In genomic region chr10:124652701-124653100, GRCh38 we compare ENCODE assay signal across 19 cellular contexts.
DNase-seq lines count a peak whose midpoint lies in the region; ATAC-seq and TF ChIP-seq lines count a peak whose summit lies in the region.
"Had no signal": no experiment of that assay in that cellular context is flagged by ENCODE, and none has a peak within 500 bp of the region (broad histone marks: within the 10 kb centered on the region; RNA-seq: fewer than 3 reads in every experiment).

No MANE protein-coding gene starts in this region.

- H3K4me3 Mint-ChIP-seq in activated T-cell treated with anti-CD3 and anti-CD28 coated beads, Interleukin-2, amount 50 U/mL, for 24 hours, result no peak overlapping the region
- H3K4me3 Mint-ChIP-seq in activated T-cell treated with anti-CD3 and anti-CD28 coated beads, Interleukin-2, amount 50 U/mL, for 4 hours, result no peak overlapping the region
- H3K4me3 Mint-ChIP-seq in naive thymus-derived CD4-positive, alpha-beta T cell, result no peak overlapping the region
- H3K4me3 Mint-ChIP-seq: CD14-positive monocyte, neural progenitor cell had no signal

- no peaks in the 10 kb centered on the region for H3K27me3 Mint-ChIP-seq in activated T-cell treated with anti-CD3 and anti-CD28 coated beads, Interleukin-2, amount 50 U/mL, for 24 hours
- no peaks in the 10 kb centered on the region for H3K27me3 Mint-ChIP-seq in activated T-cell treated with anti-CD3 and anti-CD28 coated beads, Interleukin-2, amount 50 U/mL, for 4 hours (ENCODE audit: low read depth)
- no peaks in the 10 kb centered on the region for H3K27me3 Mint-ChIP-seq in naive thymus-derived CD4-positive, alpha-beta T cell

- peak overlapping the region; percentile 72 for H3K27ac ChIP-seq in effector memory CD4-positive, alpha-beta T cell (ENCODE audit: insufficient read depth, low read length, poor library complexity, severe bottlenecking)
- no peak overlapping the region for H3K27ac ChIP-seq in naive thymus-derived CD4-positive, alpha-beta T cell (ENCODE audit: low read depth, low read length)
- H3K27ac ChIP-seq in upper lobe of right lung, result peak overlapping the region; percentile 78
- H3K27ac ChIP-seq: neural progenitor cell, PC-9, SK-N-MC, tibial artery had no signal

- H3K4me3 ChIP-seq in effector memory CD4-positive, alpha-beta T cell (ENCODE audit: insufficient read depth, low read depth, low read length, poor library complexity, severe bottlenecking), result no peak overlapping the region
- H3K4me3 ChIP-seq in naive thymus-derived CD4-positive, alpha-beta T cell (ENCODE audit: low read length), result no peak overlapping the region
- H3K4me3 ChIP-seq in upper lobe of right lung, result no peak overlapping the region
- H3K4me3 ChIP-seq: neural progenitor cell, PC-9, SK-N-MC, tibial artery had no signal

- intact Hi-C loops in naive thymus-derived CD4-positive, alpha-beta T cell (cut with micrococcal nuclease), result no loop called here
- intact Hi-C loops in upper lobe of right lung (cut with DNase I), result no loop called here

- H3K36me3 ChIP-seq in effector memory CD4-positive, alpha-beta T cell (ENCODE audit: control insufficient read depth, insufficient read depth, low read length), result no peaks in the 10 kb centered on the region
- H3K36me3 ChIP-seq in naive thymus-derived CD4-positive, alpha-beta T cell (ENCODE audit: control insufficient read depth in 2 of 3, insufficient read depth in 3 of 3, low read length in 3 of 3), result peaks cover 0 to 8% (median 0%) of the 10 kb centered on the region in 3 experiments
- H3K36me3 ChIP-seq in upper lobe of right lung, result no peaks in the 10 kb centered on the region
- H3K36me3 ChIP-seq: neural progenitor cell, tibial artery had no signal

- H3K4me1 Mint-ChIP-seq in activated T-cell treated with anti-CD3 and anti-CD28 coated beads, Interleukin-2, amount 50 U/mL, for 24 hours (ENCODE audit: low read depth), result peaks cover 89% of the 10 kb centered on the region
- peaks cover 92% of the 10 kb centered on the region for H3K4me1 Mint-ChIP-seq in activated T-cell treated with anti-CD3 and anti-CD28 coated beads, Interleukin-2, amount 50 U/mL, for 4 hours (ENCODE audit: low read depth)
- peaks cover 47 to 93% (median 82%) of the 10 kb centered on the region in 7 donors for H3K4me1 Mint-ChIP-seq in naive thymus-derived CD4-positive, alpha-beta T cell

- H3K9me3 Mint-ChIP-seq in activated T-cell treated with anti-CD3 and anti-CD28 coated beads, Interleukin-2, amount 50 U/mL, for 24 hours, result no peaks in the 10 kb centered on the region
- H3K9me3 Mint-ChIP-seq in activated T-cell treated with anti-CD3 and anti-CD28 coated beads, Interleukin-2, amount 50 U/mL, for 4 hours, result no peaks in the 10 kb centered on the region
- peaks cover 0 to 1% (median 0%) of the 10 kb centered on the region in 11 donors for H3K9me3 Mint-ChIP-seq in naive thymus-derived CD4-positive, alpha-beta T cell
- H3K9me3 Mint-ChIP-seq: CD14-positive monocyte, neural progenitor cell had no signal

- no peak for TF ChIP-seq CTCF in upper lobe of right lung (IDR thresholded peaks at IDR 0.05)

- POLR2A ChIA-PET in naive thymus-derived CD4-positive, alpha-beta T cell (lab: Charles Lee), result interaction anchor here (0.6 to 7.0 kb wide), 2 partner anchors 16 to 21 kb away, joined by 3 to 74 read pairs; no protein-coding TSS in a partner anchor

- peaks cover 3% of the 10 kb centered on the region for H3K36me3 Mint-ChIP-seq in activated T-cell treated with anti-CD3 and anti-CD28 coated beads, Interleukin-2, amount 50 U/mL, for 24 hours (ENCODE audit: low read depth)
- peaks cover 4% of the 10 kb centered on the region for H3K36me3 Mint-ChIP-seq in activated T-cell treated with anti-CD3 and anti-CD28 coated beads, Interleukin-2, amount 50 U/mL, for 4 hours (ENCODE audit: insufficient read depth)
- H3K36me3 Mint-ChIP-seq in naive thymus-derived CD4-positive, alpha-beta T cell, result peaks cover 0 to 12% (median 4%) of the 10 kb centered on the region in 5 donors

- no peaks in the 10 kb centered on the region for H3K9me3 ChIP-seq in effector memory CD4-positive, alpha-beta T cell (ENCODE audit: control insufficient read depth, low read length)
- no peaks in the 10 kb centered on the region for H3K9me3 ChIP-seq in naive thymus-derived CD4-positive, alpha-beta T cell (ENCODE audit: control insufficient read depth in 2 of 3, low read length in 3 of 3)
- no peaks in the 10 kb centered on the region for H3K9me3 ChIP-seq in upper lobe of right lung
- H3K9me3 ChIP-seq: tibial artery had no signal

- peaks cover 91% of the 10 kb centered on the region for H3K4me1 ChIP-seq in effector memory CD4-positive, alpha-beta T cell (ENCODE audit: control insufficient read depth, insufficient read depth, low read length, poor library complexity, severe bottlenecking)
- H3K4me1 ChIP-seq in naive thymus-derived CD4-positive, alpha-beta T cell (ENCODE audit: control insufficient read depth in 2 of 2, insufficient read depth in 2 of 2, low read length in 2 of 2), result peaks cover 69 to 91% of the 10 kb centered on the region in 2 donors
- H3K4me1 ChIP-seq in upper lobe of right lung, result peaks cover 77% of the 10 kb centered on the region

- CTCF ChIA-PET in naive thymus-derived CD4-positive, alpha-beta T cell (lab: Charles Lee), result interaction anchor here (1.0 to 1.4 kb wide), 3 partner anchors 13 to 88 kb away, joined by 3 to 7 read pairs (median 3); no protein-coding TSS in a partner anchor

- DNase-seq in activated T-cell treated with anti-CD3 and anti-CD28 coated beads, Interleukin-2, amount 50 U/mL, for 24 hours, result no peak
- DNase-seq in activated T-cell treated with anti-CD3 and anti-CD28 coated beads, Interleukin-2, amount 50 U/mL, for 4 hours, result no peak
- no peak for DNase-seq in effector memory CD4-positive, alpha-beta T cell
- no peak for DNase-seq in naive thymus-derived CD4-positive, alpha-beta T cell
- no peak for DNase-seq in upper lobe of right lung
- DNase-seq in DMS114 treated with DMSO at 0.1 percent for 48 hours (lab: John Stamatoyannopoulos, UW; ENCODE audit: unreplicated experiment), result no peak
- DNase-seq in activated CD4-positive, alpha-beta T cell treated with anti-CD3 and anti-CD28 coated beads, Interleukin-2, amount 50 U/mL, for 1 hour, result no peak
- no peak for DNase-seq in NOMO-1 treated with DMSO at 0.1 percent for 48 hours (lab: John Stamatoyannopoulos, UW; ENCODE audit: unreplicated experiment)
- DNase-seq: activated effector memory CD4-positive, alpha-beta T cell treated with anti-CD3 and anti-CD28 coated beads, Interleukin-2, amount 50 U/mL, for 16 hours; anterior cingulate cortex; mesendoderm; NCI-H1092; NCI-H774; PC-9; stimulated activated CD4-positive, alpha-beta T cell treated with anti-CD3 and anti-CD28 coated beads, Interleukin-2, amount 100 ng/mL, for 24 hours; tibial artery had no signal

- H3K27ac Mint-ChIP-seq in activated T-cell treated with anti-CD3 and anti-CD28 coated beads, Interleukin-2, amount 50 U/mL, for 24 hours, result peak overlapping the region; percentile 37
- H3K27ac Mint-ChIP-seq in naive thymus-derived CD4-positive, alpha-beta T cell, result peak overlapping the region in 7 of 9 donors; percentile 11 to 97 (median 53)

- H3K27me3 ChIP-seq in effector memory CD4-positive, alpha-beta T cell (replicated peaks; ENCODE audit: control insufficient read depth, insufficient read depth, low read length, poor library complexity, severe bottlenecking), result no peaks in the 10 kb centered on the region
- no peaks in the 10 kb centered on the region for H3K27me3 ChIP-seq in naive thymus-derived CD4-positive, alpha-beta T cell (ENCODE audit: control insufficient read depth in 2 of 2, insufficient read depth in 2 of 2, low read length in 2 of 2)
- H3K27me3 ChIP-seq in upper lobe of right lung, result no peaks in the 10 kb centered on the region
- H3K27me3 ChIP-seq: neural progenitor cell, tibial artery had no signal

- no peak for ATAC-seq in activated T-cell treated with anti-CD3 and anti-CD28 coated beads, Interleukin-2, amount 50 U/mL, for 4 hours
- ATAC-seq in naive thymus-derived CD4-positive, alpha-beta T cell, result no peak
- no peak for ATAC-seq in upper lobe of right lung
